Comparison of ENCODE assay signal across 1 cellular context in the genomic region with DNA sequence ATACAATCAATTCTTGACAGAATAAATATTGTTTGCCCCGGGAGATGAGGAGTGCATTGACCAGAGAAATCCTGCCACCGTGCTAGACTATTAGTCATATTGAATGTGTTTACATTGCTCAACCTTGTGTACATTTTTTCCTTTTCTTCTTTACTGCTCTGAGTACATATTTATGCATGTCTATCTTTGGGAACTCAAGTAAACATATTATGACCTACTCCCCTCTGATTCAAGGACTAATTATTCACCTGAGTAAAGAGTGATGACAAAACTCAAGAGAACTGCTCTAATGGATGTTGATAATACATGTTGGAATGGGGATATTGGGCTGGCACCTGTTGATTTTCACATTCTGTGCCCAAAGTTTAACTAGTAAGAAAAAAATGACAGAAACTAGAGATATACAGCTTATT.
A peak's percentile ranks its signal among the peaks of the same experiment; 100 is the strongest.
TF ChIP-seq lines count a peak whose summit lies in the region.

No MANE protein-coding gene starts in this region.

TF ChIP-seq in HepG2, 621 proteins besides CTCF, POLR2A, EP300 and RAD21 (continued from another document and continues in another):
- TF ChIP-seq, protein P1, sequence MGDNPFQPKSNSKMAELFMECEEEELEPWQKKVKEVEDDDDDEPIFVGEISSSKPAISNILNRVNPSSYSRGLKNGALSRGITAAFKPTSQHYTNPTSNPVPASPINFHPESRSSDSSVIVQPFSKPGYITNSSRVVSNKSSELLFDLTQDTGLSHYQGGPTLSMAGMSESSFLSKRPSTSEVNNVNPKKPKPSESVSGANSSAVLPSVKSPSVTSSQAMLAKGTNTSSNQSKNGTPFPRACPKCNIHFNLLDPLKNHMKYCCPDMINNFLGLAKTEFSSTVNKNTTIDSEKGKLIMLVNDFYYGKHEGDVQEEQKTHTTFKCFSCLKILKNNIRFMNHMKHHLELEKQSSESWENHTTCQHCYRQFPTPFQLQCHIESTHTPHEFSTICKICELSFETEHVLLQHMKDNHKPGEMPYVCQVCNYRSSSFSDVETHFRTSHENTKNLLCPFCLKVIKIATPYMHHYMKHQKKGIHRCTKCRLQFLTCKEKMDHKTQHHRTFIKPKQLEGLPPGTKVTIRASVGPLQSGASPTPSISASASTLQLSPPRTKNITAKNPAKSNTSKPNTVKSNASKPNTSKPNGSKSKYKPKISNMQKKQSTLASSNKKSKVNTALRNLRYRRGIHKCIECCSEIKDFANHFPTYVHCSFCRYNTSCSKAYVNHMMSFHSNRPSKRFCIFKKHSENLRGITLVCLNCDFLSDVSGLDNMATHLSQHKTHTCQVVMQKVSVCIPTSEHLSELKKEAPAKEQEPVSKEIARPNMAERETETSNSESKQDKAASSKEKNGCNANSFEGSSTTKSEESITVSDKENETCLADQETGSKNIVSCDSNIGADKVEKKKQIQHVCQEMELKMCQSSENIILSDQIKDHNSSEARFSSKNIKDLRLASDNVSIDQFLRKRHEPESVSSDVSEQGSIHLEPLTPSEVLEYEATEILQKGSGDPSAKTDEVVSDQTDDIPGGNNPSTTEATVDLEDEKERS (CRISPR knock-in tag; IDR thresholded peaks at IDR 0.05) = peak; percentile 85; the same call in 1 of the 2 replicates
- TF ChIP-seq, protein P2, sequence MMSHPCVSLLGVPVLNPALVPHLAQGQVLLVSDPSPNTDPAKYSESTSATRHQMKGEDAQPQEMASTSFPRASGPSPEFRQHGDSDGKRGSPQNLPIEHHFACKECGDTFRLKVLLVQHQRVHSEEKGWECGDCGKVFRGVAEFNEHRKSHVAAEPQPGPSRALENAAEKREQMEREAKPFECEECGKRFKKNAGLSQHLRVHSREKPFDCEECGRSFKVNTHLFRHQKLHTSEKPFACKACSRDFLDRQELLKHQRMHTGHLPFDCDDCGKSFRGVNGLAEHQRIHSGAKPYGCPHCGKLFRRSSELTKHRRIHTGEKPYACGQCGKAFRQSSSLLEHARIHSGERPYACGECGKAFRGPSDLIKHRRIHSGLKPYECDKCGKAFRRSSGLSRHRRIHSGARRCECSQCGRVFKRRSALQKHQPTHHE (CRISPR knock-in tag; IDR thresholded peaks at IDR 0.05; ENCODE audit: borderline replicate concordance) = peak; percentile 44; the same call in 1 of the 2 replicates
- TF ChIP-seq MBD4 (IDR thresholded peaks at IDR 0.05; ENCODE audit: borderline replicate concordance, low read length) (peak; percentile 100), JUND (CRISPR knock-in tag; IDR thresholded peaks at IDR 0.05) (peak; percentile 96), SOX5 (CRISPR knock-in tag; IDR thresholded peaks at IDR 0.05; ENCODE audit: borderline replicate concordance) (peak; percentile 100), U2AF2 (IDR thresholded peaks at IDR 0.05; ENCODE audit: low read depth, low read length) (no peak), SOX6 (IDR thresholded peaks at IDR 0.05) (no peak), SOX6 (CRISPR knock-in tag; IDR thresholded peaks at IDR 0.05) (peak; percentile 100), TEF (CRISPR knock-in tag; IDR thresholded peaks at IDR 0.05) (no peak), GATA4 (IDR thresholded peaks at IDR 0.05; ENCODE audit: borderline replicate concordance, low read depth) (peak; percentile 97), SP1 (IDR thresholded peaks at IDR 0.05) (no peak), SP1 (CRISPR knock-in tag; IDR thresholded peaks at IDR 0.05) (peak; percentile 26; the same call in 1 of the 2 replicates), KLF16 (CRISPR knock-in tag; IDR thresholded peaks at IDR 0.05) (peak in 1 of 2 experiments; percentile 99; a peak in 2 of 4 replicates), RNF219 (CRISPR knock-in tag; IDR thresholded peaks at IDR 0.05) (peak; percentile 46; the same call in 1 of the 2 replicates), ZNF652 (CRISPR knock-in tag; IDR thresholded peaks at IDR 0.05; ENCODE audit: borderline replicate concordance, low read depth) (peak; percentile 85), ZBTB1 (CRISPR knock-in tag; IDR thresholded peaks at IDR 0.05; ENCODE audit: borderline replicate concordance) (no peak), KMT2B (CRISPR knock-in tag; IDR thresholded peaks at IDR 0.05) (peak; percentile 76; the same call in 1 of the 2 replicates), GATAD1 (CRISPR knock-in tag; IDR thresholded peaks at IDR 0.05) (peak; percentile 76), ZNF331 (CRISPR knock-in tag; IDR thresholded peaks at IDR 0.05) (peak; percentile 95), RBM39 (IDR thresholded peaks at IDR 0.05; ENCODE audit: low read depth, low read length, poor library complexity, severe bottlenecking) (no peak), ZFP36L2 (CRISPR knock-in tag; IDR thresholded peaks at IDR 0.05) (0 out of 2 replicates have a peak, but pooled peaks have one; percentile 51), KAT7 (CRISPR knock-in tag; IDR thresholded peaks at IDR 0.05; ENCODE audit: borderline replicate concordance) (peak; percentile 65; the same call in 1 of the 2 replicates), ZNF317 (CRISPR knock-in tag; IDR thresholded peaks at IDR 0.05) (peak; percentile 58; the same call in 1 of the 2 replicates), HDAC2 (CRISPR knock-in tag; IDR thresholded peaks at IDR 0.05) (peak; percentile 100), ZNF780A (CRISPR knock-in tag; IDR thresholded peaks at IDR 0.05) (peak; percentile 89; the same call in 1 of the 2 replicates), STAT5B (CRISPR knock-in tag; IDR thresholded peaks at IDR 0.05) (peak; percentile 95), ZNF335 (CRISPR knock-in tag; IDR thresholded peaks at IDR 0.05) (peak; percentile 44; the same call in 1 of the 2 replicates), ZNF362 (CRISPR knock-in tag; IDR thresholded peaks at IDR 0.05; ENCODE audit: borderline replicate concordance) (peak; percentile 83), TAF1 (CRISPR knock-in tag; IDR thresholded peaks at IDR 0.05) (no peak), ZNF609 (CRISPR knock-in tag; IDR thresholded peaks at IDR 0.05; ENCODE audit: borderline replicate concordance) (peak; percentile 100), TEAD3 (CRISPR knock-in tag; optimal IDR thresholded peaks at IDR 0.05; ENCODE audit: borderline replicate concordance) (peak; percentile 96), MIXL1 (CRISPR knock-in tag; IDR thresholded peaks at IDR 0.05) (peak; percentile 100), CEBPB (IDR thresholded peaks at IDR 0.05; ENCODE audit: borderline replicate concordance, low read depth, low read length) (peak; percentile 93), ZFP36 (IDR thresholded peaks at IDR 0.05; ENCODE audit: borderline replicate concordance, low read depth, low read length, partially characterized antibody) (peak; percentile 94)
- TF ChIP-seq, protein P3, sequence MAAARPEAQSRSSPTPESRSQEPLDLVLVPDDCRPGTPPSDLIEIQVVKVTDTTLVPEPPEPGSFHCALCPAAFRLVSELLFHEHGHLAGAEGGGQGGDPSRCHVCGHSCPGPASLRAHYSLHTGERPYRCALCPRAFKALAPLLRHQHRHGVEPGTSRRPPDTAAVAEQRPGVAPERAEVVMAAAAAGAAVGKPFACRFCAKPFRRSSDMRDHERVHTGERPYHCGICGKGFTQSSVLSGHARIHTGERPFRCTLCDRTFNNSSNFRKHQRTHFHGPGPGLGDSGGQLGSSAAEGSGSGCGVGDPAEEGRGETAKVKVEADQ (CRISPR knock-in tag; IDR thresholded peaks at IDR 0.05; ENCODE audit: borderline replicate concordance) = 0 out of 2 replicates have a peak, but pooled peaks have one; percentile 50
- TF ChIP-seq, protein P4, sequence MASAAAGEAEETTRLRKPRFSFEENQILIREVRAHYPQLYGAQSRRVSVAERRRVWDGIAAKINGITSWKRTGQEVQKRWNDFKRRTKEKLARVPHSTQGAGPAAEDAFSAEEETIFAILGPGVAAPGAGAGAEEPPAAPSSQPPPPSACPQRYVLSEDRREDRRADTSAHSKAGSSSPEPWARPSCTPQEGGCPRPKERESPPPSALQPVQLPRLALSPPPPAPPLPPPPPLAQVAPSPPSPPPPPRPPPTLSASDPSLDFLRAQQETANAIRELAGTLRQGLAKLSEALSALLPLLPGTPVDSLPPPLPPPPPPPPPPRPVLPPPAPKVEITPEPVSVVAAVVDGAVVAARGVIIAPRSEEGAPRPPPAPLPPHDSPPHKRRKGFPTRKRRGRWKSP (CRISPR knock-in tag; IDR thresholded peaks at IDR 0.05) = peak; percentile 82; the same call in 1 of the 2 replicates
- TF ChIP-seq, protein P5, sequence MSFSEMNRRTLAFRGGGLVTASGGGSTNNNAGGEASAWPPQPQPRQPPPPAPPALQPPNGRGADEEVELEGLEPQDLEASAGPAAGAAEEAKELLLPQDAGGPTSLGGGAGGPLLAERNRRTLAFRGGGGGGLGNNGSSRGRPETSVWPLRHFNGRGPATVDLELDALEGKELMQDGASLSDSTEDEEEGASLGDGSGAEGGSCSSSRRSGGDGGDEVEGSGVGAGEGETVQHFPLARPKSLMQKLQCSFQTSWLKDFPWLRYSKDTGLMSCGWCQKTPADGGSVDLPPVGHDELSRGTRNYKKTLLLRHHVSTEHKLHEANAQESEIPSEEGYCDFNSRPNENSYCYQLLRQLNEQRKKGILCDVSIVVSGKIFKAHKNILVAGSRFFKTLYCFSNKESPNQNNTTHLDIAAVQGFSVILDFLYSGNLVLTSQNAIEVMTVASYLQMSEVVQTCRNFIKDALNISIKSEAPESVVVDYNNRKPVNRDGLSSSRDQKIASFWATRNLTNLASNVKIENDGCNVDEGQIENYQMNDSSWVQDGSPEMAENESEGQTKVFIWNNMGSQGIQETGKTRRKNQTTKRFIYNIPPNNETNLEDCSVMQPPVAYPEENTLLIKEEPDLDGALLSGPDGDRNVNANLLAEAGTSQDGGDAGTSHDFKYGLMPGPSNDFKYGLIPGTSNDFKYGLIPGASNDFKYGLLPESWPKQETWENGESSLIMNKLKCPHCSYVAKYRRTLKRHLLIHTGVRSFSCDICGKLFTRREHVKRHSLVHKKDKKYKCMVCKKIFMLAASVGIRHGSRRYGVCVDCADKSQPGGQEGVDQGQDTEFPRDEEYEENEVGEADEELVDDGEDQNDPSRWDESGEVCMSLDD (CRISPR knock-in tag; IDR thresholded peaks at IDR 0.05; ENCODE audit: borderline replicate concordance) = no peak
- TF ChIP-seq, protein P6, sequence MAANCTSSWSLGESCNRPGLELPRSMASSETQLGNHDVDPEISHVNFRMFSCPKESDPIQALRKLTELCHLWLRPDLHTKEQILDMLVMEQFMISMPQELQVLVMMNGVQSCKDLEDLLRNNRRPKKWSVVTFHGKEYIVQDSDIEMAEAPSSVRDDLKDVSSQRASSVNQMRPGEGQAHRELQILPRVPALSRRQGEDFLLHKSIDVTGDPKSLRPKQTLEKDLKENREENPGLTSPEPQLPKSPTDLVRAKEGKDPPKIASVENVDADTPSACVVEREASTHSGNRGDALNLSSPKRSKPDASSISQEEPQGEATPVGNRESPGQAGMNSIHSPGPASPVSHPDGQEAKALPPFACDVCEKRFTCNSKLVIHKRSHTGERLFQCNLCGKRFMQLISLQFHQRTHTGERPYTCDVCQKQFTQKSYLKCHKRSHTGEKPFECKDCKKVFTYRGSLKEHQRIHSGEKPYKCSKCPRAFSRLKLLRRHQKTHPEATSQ (CRISPR knock-in tag; IDR thresholded peaks at IDR 0.05; ENCODE audit: borderline replicate concordance) = peak; percentile 84
